Comparison of ENCODE assay signal across 1 cellular context in the genomic region with DNA sequence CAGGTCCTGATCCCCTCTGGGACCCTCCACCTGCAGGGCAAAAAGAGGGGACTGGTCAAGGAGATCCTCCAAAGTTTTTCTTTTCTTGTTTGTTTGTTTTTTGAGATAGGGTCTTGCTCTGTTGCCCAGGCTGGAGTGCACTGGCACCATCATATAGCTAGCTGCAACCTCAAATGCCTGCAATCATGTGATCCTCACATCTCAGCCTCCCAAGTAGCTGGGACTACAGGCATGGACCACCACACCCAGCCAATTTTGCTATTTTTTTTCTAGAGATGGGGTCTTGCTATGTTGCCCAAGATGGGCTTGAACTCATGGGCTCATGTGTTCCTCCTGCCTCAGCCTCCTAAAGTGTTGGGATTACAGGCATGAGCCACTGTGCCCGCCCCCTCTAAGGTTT.
TF ChIP-seq lines count a peak whose summit lies in the region.

No MANE protein-coding gene starts in this region.

TF ChIP-seq in H1, 55 proteins besides CTCF, POLR2A, EP300 and RAD21:
- peak; percentile 75; the same call in 1 of the 2 replicates for TF ChIP-seq KDM1A (IDR thresholded peaks at IDR 0.05; ENCODE audit: borderline replicate concordance, low read length)
- TF ChIP-seq YY1 (IDR thresholded peaks at IDR 0.05; ENCODE audit: low read depth, low read length), result no peak
- TF ChIP-seq, protein P1, sequence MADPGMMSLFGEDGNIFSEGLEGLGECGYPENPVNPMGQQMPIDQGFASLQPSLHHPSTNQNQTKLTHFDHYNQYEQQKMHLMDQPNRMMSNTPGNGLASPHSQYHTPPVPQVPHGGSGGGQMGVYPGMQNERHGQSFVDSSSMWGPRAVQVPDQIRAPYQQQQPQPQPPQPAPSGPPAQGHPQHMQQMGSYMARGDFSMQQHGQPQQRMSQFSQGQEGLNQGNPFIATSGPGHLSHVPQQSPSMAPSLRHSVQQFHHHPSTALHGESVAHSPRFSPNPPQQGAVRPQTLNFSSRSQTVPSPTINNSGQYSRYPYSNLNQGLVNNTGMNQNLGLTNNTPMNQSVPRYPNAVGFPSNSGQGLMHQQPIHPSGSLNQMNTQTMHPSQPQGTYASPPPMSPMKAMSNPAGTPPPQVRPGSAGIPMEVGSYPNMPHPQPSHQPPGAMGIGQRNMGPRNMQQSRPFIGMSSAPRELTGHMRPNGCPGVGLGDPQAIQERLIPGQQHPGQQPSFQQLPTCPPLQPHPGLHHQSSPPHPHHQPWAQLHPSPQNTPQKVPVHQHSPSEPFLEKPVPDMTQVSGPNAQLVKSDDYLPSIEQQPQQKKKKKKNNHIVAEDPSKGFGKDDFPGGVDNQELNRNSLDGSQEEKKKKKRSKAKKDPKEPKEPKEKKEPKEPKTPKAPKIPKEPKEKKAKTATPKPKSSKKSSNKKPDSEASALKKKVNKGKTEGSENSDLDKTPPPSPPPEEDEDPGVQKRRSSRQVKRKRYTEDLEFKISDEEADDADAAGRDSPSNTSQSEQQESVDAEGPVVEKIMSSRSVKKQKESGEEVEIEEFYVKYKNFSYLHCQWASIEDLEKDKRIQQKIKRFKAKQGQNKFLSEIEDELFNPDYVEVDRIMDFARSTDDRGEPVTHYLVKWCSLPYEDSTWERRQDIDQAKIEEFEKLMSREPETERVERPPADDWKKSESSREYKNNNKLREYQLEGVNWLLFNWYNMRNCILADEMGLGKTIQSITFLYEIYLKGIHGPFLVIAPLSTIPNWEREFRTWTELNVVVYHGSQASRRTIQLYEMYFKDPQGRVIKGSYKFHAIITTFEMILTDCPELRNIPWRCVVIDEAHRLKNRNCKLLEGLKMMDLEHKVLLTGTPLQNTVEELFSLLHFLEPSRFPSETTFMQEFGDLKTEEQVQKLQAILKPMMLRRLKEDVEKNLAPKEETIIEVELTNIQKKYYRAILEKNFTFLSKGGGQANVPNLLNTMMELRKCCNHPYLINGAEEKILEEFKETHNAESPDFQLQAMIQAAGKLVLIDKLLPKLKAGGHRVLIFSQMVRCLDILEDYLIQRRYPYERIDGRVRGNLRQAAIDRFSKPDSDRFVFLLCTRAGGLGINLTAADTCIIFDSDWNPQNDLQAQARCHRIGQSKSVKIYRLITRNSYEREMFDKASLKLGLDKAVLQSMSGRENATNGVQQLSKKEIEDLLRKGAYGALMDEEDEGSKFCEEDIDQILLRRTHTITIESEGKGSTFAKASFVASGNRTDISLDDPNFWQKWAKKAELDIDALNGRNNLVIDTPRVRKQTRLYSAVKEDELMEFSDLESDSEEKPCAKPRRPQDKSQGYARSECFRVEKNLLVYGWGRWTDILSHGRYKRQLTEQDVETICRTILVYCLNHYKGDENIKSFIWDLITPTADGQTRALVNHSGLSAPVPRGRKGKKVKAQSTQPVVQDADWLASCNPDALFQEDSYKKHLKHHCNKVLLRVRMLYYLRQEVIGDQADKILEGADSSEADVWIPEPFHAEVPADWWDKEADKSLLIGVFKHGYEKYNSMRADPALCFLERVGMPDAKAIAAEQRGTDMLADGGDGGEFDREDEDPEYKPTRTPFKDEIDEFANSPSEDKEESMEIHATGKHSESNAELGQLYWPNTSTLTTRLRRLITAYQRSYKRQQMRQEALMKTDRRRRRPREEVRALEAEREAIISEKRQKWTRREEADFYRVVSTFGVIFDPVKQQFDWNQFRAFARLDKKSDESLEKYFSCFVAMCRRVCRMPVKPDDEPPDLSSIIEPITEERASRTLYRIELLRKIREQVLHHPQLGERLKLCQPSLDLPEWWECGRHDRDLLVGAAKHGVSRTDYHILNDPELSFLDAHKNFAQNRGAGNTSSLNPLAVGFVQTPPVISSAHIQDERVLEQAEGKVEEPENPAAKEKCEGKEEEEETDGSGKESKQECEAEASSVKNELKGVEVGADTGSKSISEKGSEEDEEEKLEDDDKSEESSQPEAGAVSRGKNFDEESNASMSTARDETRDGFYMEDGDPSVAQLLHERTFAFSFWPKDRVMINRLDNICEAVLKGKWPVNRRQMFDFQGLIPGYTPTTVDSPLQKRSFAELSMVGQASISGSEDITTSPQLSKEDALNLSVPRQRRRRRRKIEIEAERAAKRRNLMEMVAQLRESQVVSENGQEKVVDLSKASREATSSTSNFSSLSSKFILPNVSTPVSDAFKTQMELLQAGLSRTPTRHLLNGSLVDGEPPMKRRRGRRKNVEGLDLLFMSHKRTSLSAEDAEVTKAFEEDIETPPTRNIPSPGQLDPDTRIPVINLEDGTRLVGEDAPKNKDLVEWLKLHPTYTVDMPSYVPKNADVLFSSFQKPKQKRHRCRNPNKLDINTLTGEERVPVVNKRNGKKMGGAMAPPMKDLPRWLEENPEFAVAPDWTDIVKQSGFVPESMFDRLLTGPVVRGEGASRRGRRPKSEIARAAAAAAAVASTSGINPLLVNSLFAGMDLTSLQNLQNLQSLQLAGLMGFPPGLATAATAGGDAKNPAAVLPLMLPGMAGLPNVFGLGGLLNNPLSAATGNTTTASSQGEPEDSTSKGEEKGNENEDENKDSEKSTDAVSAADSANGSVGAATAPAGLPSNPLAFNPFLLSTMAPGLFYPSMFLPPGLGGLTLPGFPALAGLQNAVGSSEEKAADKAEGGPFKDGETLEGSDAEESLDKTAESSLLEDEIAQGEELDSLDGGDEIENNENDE (IDR thresholded peaks at IDR 0.05; ENCODE audit: insufficient replicate concordance, low read length), result no peak
